In the genomic region with DNA sequence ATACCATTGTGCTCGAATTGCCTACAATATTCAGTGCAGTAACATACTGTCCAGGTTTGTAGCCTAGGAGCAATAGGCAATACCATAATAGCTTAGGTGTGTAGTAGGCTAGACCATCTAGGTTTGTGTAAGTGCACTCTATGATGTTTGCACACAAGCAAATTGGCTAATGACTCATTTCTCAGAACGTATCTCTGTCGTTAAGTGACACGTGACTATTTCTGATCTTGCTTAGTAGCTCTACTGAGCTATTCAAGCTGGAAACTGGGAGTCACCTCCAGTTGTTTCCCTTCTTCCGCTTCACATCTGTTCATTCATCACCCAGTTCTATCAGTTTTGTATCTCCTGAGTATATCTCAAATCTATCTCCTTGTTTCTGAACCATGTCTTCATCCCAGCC, we compare ENCODE assay signal across 21 cellular contexts.
DNase-seq lines count a peak whose midpoint lies in the region; ATAC-seq, FAIRE-seq and TF ChIP-seq lines count a peak whose summit lies in the region.
"Had no signal": no experiment of that assay in that cellular context is flagged by ENCODE, and none has a peak within 500 bp of the region (broad histone marks: within the 10 kb centered on the region; RNA-seq: fewer than 3 reads in every experiment).

No MANE protein-coding gene starts in this region.

- H2AFZ ChIP-seq in K562 (ENCODE audit: low read depth, low read length) = peak overlapping the region; percentile 58

- TF ChIP-seq POLR2A in K562 (conservative IDR thresholded peaks at IDR 0.05) = no peak

- no peak for TF ChIP-seq EP300 in K562 (IDR thresholded peaks at IDR 0.05; ENCODE audit: low read length)

- H3K9me1 ChIP-seq in K562 (ENCODE audit: control insufficient read depth, insufficient read depth, low read length) = no peaks in the 10 kb centered on the region

- CTCF ChIA-PET in K562 (lab: Yijun Ruan, JAX; ENCODE audit: low intra/inter-chr PET ratio) = no interaction called here

- no peak overlapping the region for H3K9ac ChIP-seq in K562 (ENCODE audit: insufficient read depth in 1 of 2, low read depth in 2 of 2, low read length in 2 of 2)

- peaks cover 2 to 4% of the 10 kb centered on the region in 2 experiments; a peak in 2 of 5 replicates for H3K27me3 ChIP-seq in K562 (ENCODE audit: control insufficient read depth in 2 of 2, insufficient read depth in 2 of 2, low read length in 2 of 2)
- H3K27me3 ChIP-seq in brain microvascular endothelial cell (replicated peaks) = no peaks in the 10 kb centered on the region

- no peak overlapping the region for H3K4me2 ChIP-seq in K562 (ENCODE audit: insufficient read depth, low read length)

- H3K4me3 ChIP-seq in K562 = no peak overlapping the region
- no peak overlapping the region for H3K4me3 ChIP-seq in brain microvascular endothelial cell (ENCODE audit: low read depth, low read length)
- H3K4me3 ChIP-seq: MG63 had no signal

- H3K9me3 ChIP-seq in K562 (replicated peaks; ENCODE audit: control insufficient read depth, insufficient read depth, low read depth, low read length) = no peaks in the 10 kb centered on the region
- H3K9me3 ChIP-seq: MG63 had no signal

- H3K4me1 ChIP-seq in K562 (replicated peaks in 1 of 2; ENCODE audit: control insufficient read depth in 2 of 2, insufficient read depth in 2 of 2, low read length in 2 of 2) = peaks cover 0 to 15% of the 10 kb centered on the region in 2 experiments; a peak in 3 of 5 replicates

- in situ Hi-C loops in K562 (cut with MboI) = no loop called here
- in situ Hi-C loops in brain microvascular endothelial cell (cut with HindIII; ENCODE audit: low pct_ligation_motif_present, low sequenced_read_pairs) = no loop called here

- FAIRE-seq in K562 (lab: Jason Lieb, UNC) = no peak
- FAIRE-seq: A204.1 had no signal

- no peak overlapping the region for H3K27ac ChIP-seq in K562 (ENCODE audit: extremely low read depth, low read depth, low read length)
- H3K27ac ChIP-seq in brain microvascular endothelial cell = no peak overlapping the region
- H3K27ac ChIP-seq: C4-2B, HL-60 had no signal

- POLR2A ChIA-PET in K562 (lab: Yijun Ruan, JAX) = no interaction called here

- 7% methylated on average over 5 of the region's 5 CpGs for WGBS in K562 (ENCODE audit: insufficient coverage, low coverage, missing lambda C conversion rate)

- no TSS peak for BruUV-seq in K562 (replicated peaks; lab: Mats Ljungman, UMichigan)

- no peak for TF ChIP-seq RAD21 in K562 (CRISPR knock-in tag; conservative IDR thresholded peaks at IDR 0.05 in 1 of 2, IDR thresholded peaks at IDR 0.05 in 1 of 2)

- DNase-seq in NCI-H748 (lab: John Stamatoyannopoulos, UW; ENCODE audit: unreplicated experiment) = peak; percentile 30
- DNase-seq in NCI-H748 treated with DMSO at 0.1 percent for 48 hours (lab: John Stamatoyannopoulos, UW) = no peak
- DNase-seq in DMS53 treated with DMSO at 0.1 percent for 48 hours (lab: John Stamatoyannopoulos, UW; ENCODE audit: unreplicated experiment) = peak; percentile 70
- DNase-seq in NCI-H1436 (lab: John Stamatoyannopoulos, UW) = peak; percentile 35
- peak in 1 of 4 experiments; percentile 16 for DNase-seq in K562 (ENCODE audit: extremely low read depth in 1 of 4, low spot score in 3 of 4)
- DNase-seq in brain microvascular endothelial cell = no peak
- no peak for DNase-seq in NK-92 treated with Interleukin-12 subunit alpha and Interleukin-12 subunit beta, amount 100 ng/mL, for 24 hours (lab: John Stamatoyannopoulos, UW)
- DNase-seq: DND-41, GDM1, GOT3, KBM-7, MG63, NCI-H2081 treated with DMSO at 0.1 percent for 48 hours, NCI-H226, NCI-H526 treated with DMSO at 0.1 percent for 48 hours had no signal

- ATAC-seq in K562 (no peak), HG02840 (IDR thresholded peaks at IDR 0.05; ENCODE audit: low FRiP score, unreplicated experiment) (no peak)
- ATAC-seq: Right ventricle myocardium inferior, SK-N-SH treated with all-trans-retinoic acid at 6 μM for 48 hours had no signal

- no peaks in the 10 kb centered on the region for H3K79me2 ChIP-seq in K562 (ENCODE audit: control insufficient read depth, insufficient read depth, low read length)

- intact Hi-C loops in K562 (cut with micrococcal nuclease) = no loop called here

- TF ChIP-seq CTCF in K562 (IDR thresholded peaks at IDR 0.05 in 2 of 3, conservative IDR thresholded peaks at IDR 0.05 in 1 of 3; ENCODE audit: insufficient read depth in 2 of 3, low read depth in 1 of 3, low read length in 3 of 3) (no peak), brain microvascular endothelial cell (IDR thresholded peaks at IDR 0.05; ENCODE audit: low read depth, low read length, missing control alignments) (no peak)

- H3K36me3 ChIP-seq in K562 (ENCODE audit: control insufficient read depth, insufficient read depth, low read length) (no peaks in the 10 kb centered on the region), brain microvascular endothelial cell (replicated peaks) (no peaks in the 10 kb centered on the region)
- H3K36me3 ChIP-seq: MG63 had no signal

- H4K20me1 ChIP-seq in K562 (replicated peaks; ENCODE audit: control insufficient read depth, insufficient read depth, low read length) = no peaks in the 10 kb centered on the region

TF ChIP-seq in K562, 482 proteins besides CTCF, POLR2A, EP300 and RAD21:
- TF ChIP-seq ZNF121 (CRISPR knock-in tag; conservative IDR thresholded peaks at IDR 0.05) (no peak), JUND (IDR thresholded peaks at IDR 0.05; ENCODE audit: borderline replicate concordance, low read depth, low read length) (peak; percentile 73), JUND (tag; IDR thresholded peaks at IDR 0.05; ENCODE audit: borderline replicate concordance, low read depth, low read length) (peak; percentile 85; the same call in 2 of the 3 replicates), TOE1 (IDR thresholded peaks at IDR 0.05; ENCODE audit: borderline replicate concordance) (peak; percentile 80; the same call in 1 of the 2 replicates), TOE1 (CRISPR knock-in tag; IDR thresholded peaks at IDR 0.05; ENCODE audit: borderline replicate concordance, low read depth) (no peak), PTRF (tag; IDR thresholded peaks at IDR 0.05) (no peak), FOSL1 (tag; conservative IDR thresholded peaks at IDR 0.05) (peak; percentile 77), RAD51 (IDR thresholded peaks at IDR 0.05; ENCODE audit: borderline replicate concordance, low read depth) (peak; percentile 72), BHLHE40 (IDR thresholded peaks at IDR 0.05; ENCODE audit: low read length) (peak; percentile 46; the same call in 1 of the 2 replicates), TEAD4 (IDR thresholded peaks at IDR 0.05; ENCODE audit: low read length) (no peak), TEAD4 (CRISPR knock-in tag; IDR thresholded peaks at IDR 0.05; ENCODE audit: borderline replicate concordance) (no peak)
- TF ChIP-seq, protein P1, sequence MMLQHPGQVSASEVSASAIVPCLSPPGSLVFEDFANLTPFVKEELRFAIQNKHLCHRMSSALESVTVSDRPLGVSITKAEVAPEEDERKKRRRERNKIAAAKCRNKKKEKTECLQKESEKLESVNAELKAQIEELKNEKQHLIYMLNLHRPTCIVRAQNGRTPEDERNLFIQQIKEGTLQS (IDR thresholded peaks at IDR 0.05) = peak; percentile 60; the same call in 1 of the 2 replicates
- TF ChIP-seq, protein P1 (CRISPR knock-in tag; conservative IDR thresholded peaks at IDR 0.05) = no peak
- TF ChIP-seq, protein P2, sequence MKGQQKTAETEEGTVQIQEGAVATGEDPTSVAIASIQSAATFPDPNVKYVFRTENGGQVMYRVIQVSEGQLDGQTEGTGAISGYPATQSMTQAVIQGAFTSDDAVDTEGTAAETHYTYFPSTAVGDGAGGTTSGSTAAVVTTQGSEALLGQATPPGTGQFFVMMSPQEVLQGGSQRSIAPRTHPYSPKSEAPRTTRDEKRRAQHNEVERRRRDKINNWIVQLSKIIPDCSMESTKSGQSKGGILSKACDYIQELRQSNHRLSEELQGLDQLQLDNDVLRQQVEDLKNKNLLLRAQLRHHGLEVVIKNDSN (CRISPR knock-in tag; IDR thresholded peaks at IDR 0.05) = peak; percentile 69; the same call in 1 of the 2 replicates
- TF ChIP-seq, protein P3, sequence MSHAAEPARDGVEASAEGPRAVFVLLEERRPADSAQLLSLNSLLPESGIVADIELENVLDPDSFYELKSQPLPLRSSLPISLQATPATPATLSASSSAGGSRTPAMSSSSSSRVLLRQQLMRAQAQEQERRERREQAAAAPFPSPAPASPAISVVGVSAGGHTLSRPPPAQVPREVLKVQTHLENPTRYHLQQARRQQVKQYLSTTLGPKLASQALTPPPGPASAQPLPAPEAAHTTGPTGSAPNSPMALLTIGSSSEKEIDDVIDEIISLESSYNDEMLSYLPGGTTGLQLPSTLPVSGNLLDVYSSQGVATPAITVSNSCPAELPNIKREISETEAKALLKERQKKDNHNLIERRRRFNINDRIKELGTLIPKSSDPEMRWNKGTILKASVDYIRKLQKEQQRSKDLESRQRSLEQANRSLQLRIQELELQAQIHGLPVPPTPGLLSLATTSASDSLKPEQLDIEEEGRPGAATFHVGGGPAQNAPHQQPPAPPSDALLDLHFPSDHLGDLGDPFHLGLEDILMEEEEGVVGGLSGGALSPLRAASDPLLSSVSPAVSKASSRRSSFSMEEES (CRISPR knock-in tag; IDR thresholded peaks at IDR 0.05) = peak; percentile 82
- TF ChIP-seq, protein P4, sequence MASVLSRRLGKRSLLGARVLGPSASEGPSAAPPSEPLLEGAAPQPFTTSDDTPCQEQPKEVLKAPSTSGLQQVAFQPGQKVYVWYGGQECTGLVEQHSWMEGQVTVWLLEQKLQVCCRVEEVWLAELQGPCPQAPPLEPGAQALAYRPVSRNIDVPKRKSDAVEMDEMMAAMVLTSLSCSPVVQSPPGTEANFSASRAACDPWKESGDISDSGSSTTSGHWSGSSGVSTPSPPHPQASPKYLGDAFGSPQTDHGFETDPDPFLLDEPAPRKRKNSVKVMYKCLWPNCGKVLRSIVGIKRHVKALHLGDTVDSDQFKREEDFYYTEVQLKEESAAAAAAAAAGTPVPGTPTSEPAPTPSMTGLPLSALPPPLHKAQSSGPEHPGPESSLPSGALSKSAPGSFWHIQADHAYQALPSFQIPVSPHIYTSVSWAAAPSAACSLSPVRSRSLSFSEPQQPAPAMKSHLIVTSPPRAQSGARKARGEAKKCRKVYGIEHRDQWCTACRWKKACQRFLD (CRISPR knock-in tag; IDR thresholded peaks at IDR 0.05) = no peak
- TF ChIP-seq, protein P5, sequence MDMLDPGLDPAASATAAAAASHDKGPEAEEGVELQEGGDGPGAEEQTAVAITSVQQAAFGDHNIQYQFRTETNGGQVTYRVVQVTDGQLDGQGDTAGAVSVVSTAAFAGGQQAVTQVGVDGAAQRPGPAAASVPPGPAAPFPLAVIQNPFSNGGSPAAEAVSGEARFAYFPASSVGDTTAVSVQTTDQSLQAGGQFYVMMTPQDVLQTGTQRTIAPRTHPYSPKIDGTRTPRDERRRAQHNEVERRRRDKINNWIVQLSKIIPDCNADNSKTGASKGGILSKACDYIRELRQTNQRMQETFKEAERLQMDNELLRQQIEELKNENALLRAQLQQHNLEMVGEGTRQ (CRISPR knock-in tag; IDR thresholded peaks at IDR 0.05) = peak; percentile 43

Comparison
In these comparisons a context has a peak if more than half of its experiments do, and no peak if none do; other contexts are left out.
1. DNase-seq: peak in NCI-H748 (single experiment), DMS53 treated with DMSO at 0.1 percent for 48 hours (single experiment) and NCI-H1436 (single experiment); none in NCI-H748 treated with DMSO at 0.1 percent for 48 hours (single experiment), brain microvascular endothelial cell (single experiment) and NK-92 treated with Interleukin-12 subunit alpha and Interleukin-12 subunit beta, amount 100 ng/mL, for 24 hours (single experiment).